In the genomic region with DNA sequence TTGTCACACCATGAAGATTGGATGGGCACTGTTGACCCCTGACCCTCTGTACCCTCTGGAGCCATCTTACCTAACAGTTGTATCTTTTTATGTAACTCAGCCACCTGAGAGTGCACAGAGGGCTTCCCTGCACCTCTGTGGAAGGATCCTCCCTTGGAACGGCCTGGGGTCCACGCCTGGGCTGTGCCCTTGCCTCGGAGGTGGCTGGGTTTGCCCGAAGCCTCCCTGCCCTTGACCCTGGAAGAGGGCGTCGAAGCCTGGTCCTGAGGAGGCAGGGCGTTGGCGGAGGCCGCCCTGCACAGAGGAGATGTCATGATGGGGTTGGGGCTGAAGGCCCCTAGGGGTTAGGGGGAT, we compare ENCODE assay signal across 1 cellular context.
TF ChIP-seq lines count a peak whose summit lies in the region.

No MANE protein-coding gene starts in this region.

TF ChIP-seq in HepG2, 621 proteins besides CTCF, POLR2A, EP300 and RAD21:
- 0 out of 2 replicates have a peak, but pooled peaks have one; percentile 0 for TF ChIP-seq ZNF546 (CRISPR knock-in tag; conservative IDR thresholded peaks at IDR 0.05)
- TF ChIP-seq ZNF20 (CRISPR knock-in tag; IDR thresholded peaks at IDR 0.05): no peak
- TF ChIP-seq ZKSCAN1 (IDR thresholded peaks at IDR 0.05; ENCODE audit: low read length): no peak
- TF ChIP-seq JARID2 (CRISPR knock-in tag; IDR thresholded peaks at IDR 0.05; ENCODE audit: insufficient replicate concordance): peak; percentile 79
- 0 out of 2 replicates have a peak, but pooled peaks have one; percentile 6 for TF ChIP-seq NRL (CRISPR knock-in tag; IDR thresholded peaks at IDR 0.05; ENCODE audit: borderline replicate concordance)
- 0 out of 4 replicates have a peak, but pooled peaks of 1 of the 2 experiments have one; percentile 45 for TF ChIP-seq NR2F1 (CRISPR knock-in tag; IDR thresholded peaks at IDR 0.05)
- TF ChIP-seq, protein P1, sequence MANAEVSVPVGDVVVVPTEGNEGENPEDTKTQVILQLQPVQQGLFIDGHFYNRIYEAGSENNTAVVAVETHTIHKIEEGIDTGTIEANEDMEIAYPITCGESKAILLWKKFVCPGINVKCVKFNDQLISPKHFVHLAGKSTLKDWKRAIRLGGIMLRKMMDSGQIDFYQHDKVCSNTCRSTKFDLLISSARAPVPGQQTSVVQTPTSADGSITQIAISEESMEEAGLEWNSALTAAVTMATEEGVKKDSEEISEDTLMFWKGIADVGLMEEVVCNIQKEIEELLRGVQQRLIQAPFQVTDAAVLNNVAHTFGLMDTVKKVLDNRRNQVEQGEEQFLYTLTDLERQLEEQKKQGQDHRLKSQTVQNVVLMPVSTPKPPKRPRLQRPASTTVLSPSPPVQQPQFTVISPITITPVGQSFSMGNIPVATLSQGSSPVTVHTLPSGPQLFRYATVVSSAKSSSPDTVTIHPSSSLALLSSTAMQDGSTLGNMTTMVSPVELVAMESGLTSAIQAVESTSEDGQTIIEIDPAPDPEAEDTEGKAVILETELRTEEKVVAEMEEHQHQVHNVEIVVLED (CRISPR knock-in tag; IDR thresholded peaks at IDR 0.05; ENCODE audit: borderline replicate concordance): no peak
- TF ChIP-seq SSRP1 (CRISPR knock-in tag; IDR thresholded peaks at IDR 0.05): no peak
- TF ChIP-seq, protein P2, sequence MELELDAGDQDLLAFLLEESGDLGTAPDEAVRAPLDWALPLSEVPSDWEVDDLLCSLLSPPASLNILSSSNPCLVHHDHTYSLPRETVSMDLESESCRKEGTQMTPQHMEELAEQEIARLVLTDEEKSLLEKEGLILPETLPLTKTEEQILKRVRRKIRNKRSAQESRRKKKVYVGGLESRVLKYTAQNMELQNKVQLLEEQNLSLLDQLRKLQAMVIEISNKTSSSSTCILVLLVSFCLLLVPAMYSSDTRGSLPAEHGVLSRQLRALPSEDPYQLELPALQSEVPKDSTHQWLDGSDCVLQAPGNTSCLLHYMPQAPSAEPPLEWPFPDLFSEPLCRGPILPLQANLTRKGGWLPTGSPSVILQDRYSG (CRISPR knock-in tag; IDR thresholded peaks at IDR 0.05): no peak
- TF ChIP-seq, protein P3, sequence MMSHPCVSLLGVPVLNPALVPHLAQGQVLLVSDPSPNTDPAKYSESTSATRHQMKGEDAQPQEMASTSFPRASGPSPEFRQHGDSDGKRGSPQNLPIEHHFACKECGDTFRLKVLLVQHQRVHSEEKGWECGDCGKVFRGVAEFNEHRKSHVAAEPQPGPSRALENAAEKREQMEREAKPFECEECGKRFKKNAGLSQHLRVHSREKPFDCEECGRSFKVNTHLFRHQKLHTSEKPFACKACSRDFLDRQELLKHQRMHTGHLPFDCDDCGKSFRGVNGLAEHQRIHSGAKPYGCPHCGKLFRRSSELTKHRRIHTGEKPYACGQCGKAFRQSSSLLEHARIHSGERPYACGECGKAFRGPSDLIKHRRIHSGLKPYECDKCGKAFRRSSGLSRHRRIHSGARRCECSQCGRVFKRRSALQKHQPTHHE (CRISPR knock-in tag; IDR thresholded peaks at IDR 0.05; ENCODE audit: borderline replicate concordance): no peak
- TF ChIP-seq FOSL2 (CRISPR knock-in tag; IDR thresholded peaks at IDR 0.05): no peak
- no peak for TF ChIP-seq DR1 (CRISPR knock-in tag; IDR thresholded peaks at IDR 0.05)
- TF ChIP-seq, protein P4, sequence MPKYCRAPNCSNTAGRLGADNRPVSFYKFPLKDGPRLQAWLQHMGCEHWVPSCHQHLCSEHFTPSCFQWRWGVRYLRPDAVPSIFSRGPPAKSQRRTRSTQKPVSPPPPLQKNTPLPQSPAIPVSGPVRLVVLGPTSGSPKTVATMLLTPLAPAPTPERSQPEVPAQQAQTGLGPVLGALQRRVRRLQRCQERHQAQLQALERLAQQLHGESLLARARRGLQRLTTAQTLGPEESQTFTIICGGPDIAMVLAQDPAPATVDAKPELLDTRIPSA (CRISPR knock-in tag; IDR thresholded peaks at IDR 0.05; ENCODE audit: borderline replicate concordance): no peak
- TF ChIP-seq ZNF180 (CRISPR knock-in tag; IDR thresholded peaks at IDR 0.05; ENCODE audit: borderline replicate concordance, low read depth): no peak
- TF ChIP-seq RARA (CRISPR knock-in tag; IDR thresholded peaks at IDR 0.05): 0 out of 2 replicates have a peak, but pooled peaks have one; percentile 10
- TF ChIP-seq, protein P5, sequence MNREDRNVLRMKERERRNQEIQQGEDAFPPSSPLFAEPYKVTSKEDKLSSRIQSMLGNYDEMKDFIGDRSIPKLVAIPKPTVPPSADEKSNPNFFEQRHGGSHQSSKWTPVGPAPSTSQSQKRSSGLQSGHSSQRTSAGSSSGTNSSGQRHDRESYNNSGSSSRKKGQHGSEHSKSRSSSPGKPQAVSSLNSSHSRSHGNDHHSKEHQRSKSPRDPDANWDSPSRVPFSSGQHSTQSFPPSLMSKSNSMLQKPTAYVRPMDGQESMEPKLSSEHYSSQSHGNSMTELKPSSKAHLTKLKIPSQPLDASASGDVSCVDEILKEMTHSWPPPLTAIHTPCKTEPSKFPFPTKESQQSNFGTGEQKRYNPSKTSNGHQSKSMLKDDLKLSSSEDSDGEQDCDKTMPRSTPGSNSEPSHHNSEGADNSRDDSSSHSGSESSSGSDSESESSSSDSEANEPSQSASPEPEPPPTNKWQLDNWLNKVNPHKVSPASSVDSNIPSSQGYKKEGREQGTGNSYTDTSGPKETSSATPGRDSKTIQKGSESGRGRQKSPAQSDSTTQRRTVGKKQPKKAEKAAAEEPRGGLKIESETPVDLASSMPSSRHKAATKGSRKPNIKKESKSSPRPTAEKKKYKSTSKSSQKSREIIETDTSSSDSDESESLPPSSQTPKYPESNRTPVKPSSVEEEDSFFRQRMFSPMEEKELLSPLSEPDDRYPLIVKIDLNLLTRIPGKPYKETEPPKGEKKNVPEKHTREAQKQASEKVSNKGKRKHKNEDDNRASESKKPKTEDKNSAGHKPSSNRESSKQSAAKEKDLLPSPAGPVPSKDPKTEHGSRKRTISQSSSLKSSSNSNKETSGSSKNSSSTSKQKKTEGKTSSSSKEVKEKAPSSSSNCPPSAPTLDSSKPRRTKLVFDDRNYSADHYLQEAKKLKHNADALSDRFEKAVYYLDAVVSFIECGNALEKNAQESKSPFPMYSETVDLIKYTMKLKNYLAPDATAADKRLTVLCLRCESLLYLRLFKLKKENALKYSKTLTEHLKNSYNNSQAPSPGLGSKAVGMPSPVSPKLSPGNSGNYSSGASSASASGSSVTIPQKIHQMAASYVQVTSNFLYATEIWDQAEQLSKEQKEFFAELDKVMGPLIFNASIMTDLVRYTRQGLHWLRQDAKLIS (CRISPR knock-in tag; IDR thresholded peaks at IDR 0.05): no peak
- TF ChIP-seq NFE2 (CRISPR knock-in tag; IDR thresholded peaks at IDR 0.05): no peak
- TF ChIP-seq ZKSCAN5 (CRISPR knock-in tag; IDR thresholded peaks at IDR 0.05): no peak
- 0 out of 2 replicates have a peak, but pooled peaks have one; percentile 2 for TF ChIP-seq ZNF224 (CRISPR knock-in tag; IDR thresholded peaks at IDR 0.05)
- no peak for TF ChIP-seq ZSCAN22 (CRISPR knock-in tag; IDR thresholded peaks at IDR 0.05)
- TF ChIP-seq, protein P6, sequence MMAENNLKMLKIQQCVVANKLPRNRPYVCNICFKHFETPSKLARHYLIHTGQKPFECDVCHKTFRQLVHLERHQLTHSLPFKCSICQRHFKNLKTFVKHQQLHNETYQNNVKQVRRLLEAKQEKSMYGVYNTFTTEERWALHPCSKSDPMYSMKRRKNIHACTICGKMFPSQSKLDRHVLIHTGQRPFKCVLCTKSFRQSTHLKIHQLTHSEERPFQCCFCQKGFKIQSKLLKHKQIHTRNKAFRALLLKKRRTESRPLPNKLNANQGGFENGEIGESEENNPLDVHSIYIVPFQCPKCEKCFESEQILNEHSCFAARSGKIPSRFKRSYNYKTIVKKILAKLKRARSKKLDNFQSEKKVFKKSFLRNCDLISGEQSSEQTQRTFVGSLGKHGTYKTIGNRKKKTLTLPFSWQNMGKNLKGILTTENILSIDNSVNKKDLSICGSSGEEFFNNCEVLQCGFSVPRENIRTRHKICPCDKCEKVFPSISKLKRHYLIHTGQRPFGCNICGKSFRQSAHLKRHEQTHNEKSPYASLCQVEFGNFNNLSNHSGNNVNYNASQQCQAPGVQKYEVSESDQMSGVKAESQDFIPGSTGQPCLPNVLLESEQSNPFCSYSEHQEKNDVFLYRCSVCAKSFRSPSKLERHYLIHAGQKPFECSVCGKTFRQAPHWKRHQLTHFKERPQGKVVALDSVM (CRISPR knock-in tag; IDR thresholded peaks at IDR 0.05): 0 out of 2 replicates have a peak, but pooled peaks have one; percentile 2
- TF ChIP-seq, protein P7, sequence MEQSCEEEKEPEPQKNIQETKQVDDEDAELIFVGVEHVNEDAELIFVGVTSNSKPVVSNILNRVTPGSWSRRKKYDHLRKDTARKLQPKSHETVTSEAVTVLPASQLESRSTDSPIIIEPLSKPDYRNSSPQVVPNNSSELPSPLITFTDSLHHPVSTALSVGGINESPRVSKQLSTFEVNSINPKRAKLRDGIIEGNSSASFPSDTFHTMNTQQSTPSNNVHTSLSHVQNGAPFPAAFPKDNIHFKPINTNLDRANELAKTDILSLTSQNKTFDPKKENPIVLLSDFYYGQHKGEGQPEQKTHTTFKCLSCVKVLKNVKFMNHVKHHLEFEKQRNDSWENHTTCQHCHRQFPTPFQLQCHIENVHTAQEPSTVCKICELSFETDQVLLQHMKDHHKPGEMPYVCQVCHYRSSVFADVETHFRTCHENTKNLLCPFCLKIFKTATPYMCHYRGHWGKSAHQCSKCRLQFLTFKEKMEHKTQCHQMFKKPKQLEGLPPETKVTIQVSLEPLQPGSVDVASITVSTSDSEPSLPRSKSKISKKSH (CRISPR knock-in tag; IDR thresholded peaks at IDR 0.05; ENCODE audit: borderline replicate concordance): peak; percentile 31; the same call in 1 of the 2 replicates
